In genomic region chr20:38115205-38115604, GRCh38 we compare ENCODE assay signal across 20 cellular contexts. TPM values are rescaled to one million over a fixed set of nuclear protein-coding genes. Genes with fewer than 3 reads are reported as not detected.
DNase-seq lines count a peak whose midpoint lies in the region; ATAC-seq and TF ChIP-seq lines count a peak whose summit lies in the region.
"Had no signal": no experiment of that assay in that cellular context is flagged by ENCODE, and none has a peak within 500 bp of the region (broad histone marks: within the 10 kb centered on the region; RNA-seq: fewer than 3 reads in every experiment).

No MANE protein-coding gene starts in this region.

- CTCF ChIA-PET in PC-3 (lab: Charles Lee) = interaction anchor here (0.7 to 1.0 kb wide), 3 partner anchors 42 to 71 kb away, joined by 3 to 7 read pairs (median 6); no protein-coding TSS in a partner anchor

- no peak overlapping the region for H2AFZ ChIP-seq in PC-3 (ENCODE audit: low read length)
- H2AFZ ChIP-seq: hepatocyte, PC-9 had no signal

- no peak overlapping the region for H3K4me3 Mint-ChIP-seq in activated T-cell treated with anti-CD3 and anti-CD28 coated beads, Interleukin-2, amount 50 U/mL, for 4 hours
- H3K4me3 Mint-ChIP-seq: brain; stimulated activated naive CD8-positive, alpha-beta T cell treated with anti-CD3 and anti-CD28 coated beads, Interleukin-15, amount 100 ng/mL, for 72 hours had no signal

- H3K9me3 ChIP-seq in right atrium auricular region = no peaks in the 10 kb centered on the region
- no peaks in the 10 kb centered on the region for H3K9me3 ChIP-seq in PC-3 (ENCODE audit: low read length)
- no peaks in the 10 kb centered on the region for H3K9me3 ChIP-seq in thyroid gland

- H3K36me3 Mint-ChIP-seq in activated T-cell treated with anti-CD3 and anti-CD28 coated beads, Interleukin-2, amount 50 U/mL, for 4 hours (ENCODE audit: insufficient read depth) = no peaks in the 10 kb centered on the region
- H3K36me3 Mint-ChIP-seq: brain had no signal

- ATAC-seq in left ventricle myocardium superior = no peak
- ATAC-seq in PC-3 = no peak
- no peak for ATAC-seq in GM21360 (IDR thresholded peaks at IDR 0.05; ENCODE audit: unreplicated experiment)
- no peak for ATAC-seq in activated T-cell treated with anti-CD3 and anti-CD28 coated beads, Interleukin-2, amount 50 U/mL, for 4 hours
- ATAC-seq: left lobe of liver; stimulated activated naive CD8-positive, alpha-beta T cell treated with anti-CD3 and anti-CD28 coated beads, Interleukin-15, amount 100 ng/mL, for 72 hours had no signal

- POLR2A ChIA-PET in PC-3 (lab: Charles Lee; ENCODE audit: unreplicated experiment) = no interaction called here

- H3F3A ChIP-seq in PC-3 (ENCODE audit: low read length, unreplicated experiment) = peaks cover 20% of the 10 kb centered on the region

- TF ChIP-seq CTCF in right atrium auricular region (IDR thresholded peaks at IDR 0.05) (peak in 1 of 2 donors; percentile 53), PC-3 (conservative IDR thresholded peaks at IDR 0.05; ENCODE audit: low read depth, low read length) (peak; percentile 32; the same call in 1 of the 2 replicates), fibroblast of villous mesenchyme (IDR thresholded peaks at IDR 0.05; ENCODE audit: insufficient read depth, low read depth, low read length) (peak; percentile 28), thyroid gland (IDR thresholded peaks at IDR 0.05) (peak in 4 of 6 experiments; percentile 5 to 27 (median 14))

- TF ChIP-seq POLR2A in thyroid gland (IDR thresholded peaks at IDR 0.05) = no peak

- H3K9me2 ChIP-seq in PC-3 (replicated peaks; ENCODE audit: low read length) = no peaks in the 10 kb centered on the region

- intact Hi-C loops in left ventricle myocardium superior (cut with micrococcal nuclease) (no loop called here), PC-3 (cut with micrococcal nuclease) (loop anchor here (5.0 kb wide), 1 partner anchor 42 kb away; no protein-coding TSS in a partner anchor), thyroid gland (cut with DNase I) (no loop called here)

- H3K4me1 Mint-ChIP-seq in activated T-cell treated with anti-CD3 and anti-CD28 coated beads, Interleukin-2, amount 50 U/mL, for 4 hours (ENCODE audit: low read depth) = no peaks in the 10 kb centered on the region

- H3K9ac ChIP-seq in PC-3 (ENCODE audit: low read length) = no peak overlapping the region
- H3K9ac ChIP-seq: KMS-11 had no signal

- H3K4me1 ChIP-seq in right atrium auricular region (peaks cover 0 to 36% of the 10 kb centered on the region in 2 donors), PC-3 (ENCODE audit: insufficient read depth, low read length) (peaks cover 50% of the 10 kb centered on the region), thyroid gland (peaks cover 0 to 7% of the 10 kb centered on the region in 2 donors)

- no peaks in the 10 kb centered on the region for H3K36me3 ChIP-seq in right atrium auricular region
- 0 out of 2 replicates have a peak, but pooled peaks cover 5% of the 10 kb centered on the region for H3K36me3 ChIP-seq in PC-3 (ENCODE audit: low read depth, low read length)
- H3K36me3 ChIP-seq in thyroid gland = no peaks in the 10 kb centered on the region

- H3K27me3 Mint-ChIP-seq in activated T-cell treated with anti-CD3 and anti-CD28 coated beads, Interleukin-2, amount 50 U/mL, for 4 hours (ENCODE audit: low read depth) = no peaks in the 10 kb centered on the region
- H3K27me3 Mint-ChIP-seq: stimulated activated naive CD8-positive, alpha-beta T cell treated with anti-CD3 and anti-CD28 coated beads, Interleukin-15, amount 100 ng/mL, for 72 hours had no signal

- peak; percentile 54 for DNase-seq in right atrium auricular region (ENCODE audit: low spot score)
- no peak for DNase-seq in left ventricle myocardium superior
- DNase-seq in PC-3 = no peak
- no peak for DNase-seq in fibroblast of villous mesenchyme (ENCODE audit: low read depth)
- DNase-seq in thyroid gland = no peak
- DNase-seq in activated CD4-positive, CD25-positive, alpha-beta regulatory T cell treated with anti-CD3 and anti-CD28 coated beads, Interleukin-2, amount 50 U/mL, for 72 hours = no peak
- no peak for DNase-seq in activated T-cell treated with anti-CD3 and anti-CD28 coated beads, Interleukin-2, amount 50 U/mL, for 4 hours
- DNase-seq: activated gamma-delta T cell treated with Interleukin-2 at 50 U/mL for 16 hours; COR-L47; dorsolateral prefrontal cortex; GF-D8; NCI-H1417 treated with DMSO at 0.1 percent for 48 hours; NCI-H226; PC-9; stimulated activated naive CD8-positive, alpha-beta T cell treated with anti-CD3 and anti-CD28 coated beads, Interleukin-15, amount 100 ng/mL, for 72 hours had no signal

- BruUV-seq in PC-3 (replicated peaks; lab: Mats Ljungman, UMichigan) = no TSS peak

- 88 to 96% methylated on average over 1 of the region's 1 CpG for WGBS in thyroid gland, 2 donors

- H3K79me2 ChIP-seq in PC-3 (ENCODE audit: low read length) = no peaks in the 10 kb centered on the region
- H3K79me2 ChIP-seq: hepatocyte had no signal

- H3K27ac ChIP-seq in right atrium auricular region (no peak overlapping the region), PC-3 (ENCODE audit: low read length) (no peak overlapping the region), thyroid gland (no peak overlapping the region)
- H3K27ac ChIP-seq: dorsolateral prefrontal cortex, hepatocyte, KMS-11, PC-9 had no signal

- no peak overlapping the region for H3K4me2 ChIP-seq in PC-3 (ENCODE audit: low read length)
- H3K4me2 ChIP-seq: hepatocyte, KMS-11, PC-9 had no signal

- H3K27me3 ChIP-seq in right atrium auricular region (no peaks in the 10 kb centered on the region), PC-3 (ENCODE audit: low read length) (no peaks in the 10 kb centered on the region), thyroid gland (no peaks in the 10 kb centered on the region)
- H3K27me3 ChIP-seq: dorsolateral prefrontal cortex, hepatocyte had no signal

- H3K4me3 ChIP-seq in right atrium auricular region = no peak overlapping the region
- no peak overlapping the region for H3K4me3 ChIP-seq in PC-3 (ENCODE audit: low read length)
- H3K4me3 ChIP-seq in fibroblast of villous mesenchyme (ENCODE audit: low read depth, low read length) = no peak overlapping the region
- H3K4me3 ChIP-seq in thyroid gland (replicated peaks in 1 of 3) = no peak overlapping the region
- H3K4me3 ChIP-seq: dorsolateral prefrontal cortex, hepatocyte, PC-9 had no signal

- no peaks in the 10 kb centered on the region for H3K9me3 Mint-ChIP-seq in activated T-cell treated with anti-CD3 and anti-CD28 coated beads, Interleukin-2, amount 50 U/mL, for 4 hours
- H3K9me3 Mint-ChIP-seq: stimulated activated naive CD8-positive, alpha-beta T cell treated with anti-CD3 and anti-CD28 coated beads, Interleukin-15, amount 100 ng/mL, for 72 hours had no signal

- H4K20me1 ChIP-seq in PC-3 (ENCODE audit: low read length) = no peaks in the 10 kb centered on the region

RNA-seq across cellular contexts. Expression of gene TGM2, which starts 49.9 kb away (rescaled TPM):
- total RNA-seq in right atrium auricular region (1,000 to 10,000 TPM in 1 of 2 donors, 100 to 1,000 TPM in 1; 680 to 1,303 TPM), left ventricle myocardium superior (473 TPM), PC-3 (2014; rRNA removed) (583 and 773 TPM in 2 replicates), fibroblast of villous mesenchyme (1,041 and 2,020 TPM in 2 replicates), thyroid gland (100 to 1,000 TPM in 1 of 4 donors, 10 to 100 TPM in 3; 16.9 to 133 (median 18.4) TPM)
- total RNA-seq in activated T-cell treated with anti-CD3 and anti-CD28 coated beads, Interleukin-2, amount 50 U/mL, for 4 hours = under 1 TPM; 0.52 to 0.71 (median 0.63) TPM

Comparison
In these comparisons a context has a peak if more than half of its experiments do, and no peak if none do; other contexts are left out.
1. RNA of gene TGM2, which starts 49.9 kb away (total RNA-seq): 1,041 to 2,020 TPM in fibroblast of villous mesenchyme, 680 to 1,303 TPM in right atrium auricular region, 583 to 773 TPM in PC-3, 473 TPM in left ventricle myocardium superior (single experiment) and 16.9 to 133 TPM in thyroid gland; 0.52 to 0.71 TPM in activated T-cell treated with anti-CD3 and anti-CD28 coated beads, Interleukin-2, amount 50 U/mL, for 4 hours; every median in the first group is over 10 times any median in the second.